Comparison of ENCODE assay signal across 24 cellular contexts in the genomic region with DNA sequence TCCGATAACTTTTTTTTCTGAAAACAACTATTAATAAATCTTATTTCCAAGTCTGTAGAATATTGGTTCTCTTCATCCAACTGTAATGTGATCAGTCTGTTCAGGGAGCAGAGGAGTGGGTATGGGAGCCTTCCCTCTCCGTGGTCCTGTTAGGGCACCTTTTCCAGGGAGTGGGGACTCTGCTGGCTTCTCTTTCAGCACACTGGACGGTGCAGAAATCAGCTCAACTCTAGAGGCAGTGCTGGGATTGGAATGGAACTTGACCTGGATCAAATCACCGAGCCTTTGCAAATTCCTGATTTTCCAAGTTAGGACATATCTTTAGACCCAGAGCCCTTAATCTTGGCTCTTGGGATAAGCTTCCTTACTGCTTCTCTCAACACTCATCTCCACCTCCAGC.
"Had no signal": no experiment of that assay in that cellular context is flagged by ENCODE, and none has a peak within 500 bp of the region (broad histone marks: within the 10 kb centered on the region; RNA-seq: fewer than 3 reads in every experiment).

No MANE protein-coding gene starts in this region.

- H3K4me3 ChIP-seq: coronary artery, esophagus muscularis mucosa, gastrocnemius medialis, neural progenitor cell, ovary, psoas muscle, right atrium auricular region, upper lobe of right lung had no signal

- DNase-seq: activated CD4-positive, alpha-beta T cell treated with anti-CD3 and anti-CD28 coated beads for 1 hour; activated CD4-positive, alpha-beta T cell treated with anti-CD3 and anti-CD28 coated beads, Interleukin-2, amount 50 U/mL, for 1 hour; activated CD8-positive, alpha-beta T cell treated with anti-CD3 and anti-CD28 coated beads, Interleukin-2, amount 10 ng/mL, durations not matched to agents 7 days and 5 days; activated gamma-delta T cell treated with Interleukin-2 at 50 U/mL for 16 hours; aorta; cerebellar nuclear complex; gastrocnemius medialis; hippocampal formation; left cardiac atrium; naive thymus-derived CD4-positive, alpha-beta T cell; ovary; psoas muscle; stimulated activated CD4-positive, alpha-beta T cell treated with anti-CD3 and anti-CD28 coated beads, Interleukin-12 subunit alpha, Interleukin-12 subunit beta, amount 100 ng/mL, for 4 hours; stimulated activated CD4-positive, alpha-beta T cell treated with anti-CD3 and anti-CD28 coated beads, Interleukin-4, amount 100 ng/mL, for 4 hours; stimulated activated naive CD8-positive, alpha-beta T cell treated with anti-CD3 and anti-CD28 coated beads, Interleukin-15, Interleukin-2, amounts not matched to agents 100 U/mL and 50 U/mL, for 24 hours; T-helper 1 cell; upper lobe of right lung; WERI-Rb-1 had no signal

- H3K27ac ChIP-seq: coronary artery, esophagus muscularis mucosa, gastrocnemius medialis, neural progenitor cell, ovary, psoas muscle, right atrium auricular region, upper lobe of right lung, WERI-Rb-1 had no signal

- H3K36me3 ChIP-seq: esophagus muscularis mucosa, gastrocnemius medialis, neural progenitor cell, ovary, right atrium auricular region, upper lobe of right lung, WERI-Rb-1 had no signal

- H3K9ac ChIP-seq: neural progenitor cell had no signal

- H3K9me3 ChIP-seq: esophagus muscularis mucosa, gastrocnemius medialis, ovary, psoas muscle, right atrium auricular region, upper lobe of right lung had no signal

- H3K9me3 Mint-ChIP-seq: activated naive CD4-positive, alpha-beta T cell treated with anti-CD3 and anti-CD28 coated beads, Interleukin-2, amount 50 U/mL, for 24 hours; neural progenitor cell had no signal

- H3K27me3 ChIP-seq: esophagus muscularis mucosa, gastrocnemius medialis, neural progenitor cell, ovary, right atrium auricular region, upper lobe of right lung had no signal

- H2AFZ ChIP-seq: neural progenitor cell had no signal

- H3K4me3 Mint-ChIP-seq: activated CD8-positive, alpha-beta T cell treated with anti-CD3 and anti-CD28 coated beads, Interleukin-2, amount 10 ng/mL, durations not matched to agents 7 days and 5 days; activated naive CD4-positive, alpha-beta T cell treated with anti-CD3 and anti-CD28 coated beads, Interleukin-2, amount 50 U/mL, for 24 hours; memory B cell; naive thymus-derived CD4-positive, alpha-beta T cell; neural progenitor cell had no signal

- H3K4me1 ChIP-seq: right atrium auricular region, upper lobe of right lung had no signal

- H3K27me3 Mint-ChIP-seq: activated naive CD4-positive, alpha-beta T cell treated with anti-CD3 and anti-CD28 coated beads, Interleukin-2, amount 50 U/mL, for 24 hours; memory B cell had no signal

- H3K36me3 Mint-ChIP-seq: activated naive CD4-positive, alpha-beta T cell treated with anti-CD3 and anti-CD28 coated beads, Interleukin-2, amount 50 U/mL, for 24 hours; memory B cell; naive thymus-derived CD4-positive, alpha-beta T cell; neural progenitor cell had no signal

- H3K4me1 Mint-ChIP-seq: activated naive CD4-positive, alpha-beta T cell treated with anti-CD3 and anti-CD28 coated beads, Interleukin-2, amount 50 U/mL, for 24 hours; memory B cell; naive thymus-derived CD4-positive, alpha-beta T cell had no signal

- ATAC-seq: activated CD8-positive, alpha-beta T cell treated with anti-CD3 and anti-CD28 coated beads, Interleukin-2, amount 10 ng/mL, durations not matched to agents 7 days and 5 days; gastrocnemius medialis; naive thymus-derived CD4-positive, alpha-beta T cell; psoas muscle; stimulated activated naive CD8-positive, alpha-beta T cell treated with anti-CD3 and anti-CD28 coated beads, Interleukin-15, Interleukin-2, amounts not matched to agents 100 U/mL and 50 U/mL, for 24 hours; upper lobe of right lung had no signal

- H3K27ac Mint-ChIP-seq: activated CD8-positive, alpha-beta T cell treated with anti-CD3 and anti-CD28 coated beads, Interleukin-2, amount 10 ng/mL, durations not matched to agents 7 days and 5 days; activated naive CD4-positive, alpha-beta T cell treated with anti-CD3 and anti-CD28 coated beads, Interleukin-2, amount 50 U/mL, for 24 hours; memory B cell; naive thymus-derived CD4-positive, alpha-beta T cell; neural progenitor cell had no signal

- H3K4me2 ChIP-seq: neural progenitor cell had no signal
